In the genomic region with DNA sequence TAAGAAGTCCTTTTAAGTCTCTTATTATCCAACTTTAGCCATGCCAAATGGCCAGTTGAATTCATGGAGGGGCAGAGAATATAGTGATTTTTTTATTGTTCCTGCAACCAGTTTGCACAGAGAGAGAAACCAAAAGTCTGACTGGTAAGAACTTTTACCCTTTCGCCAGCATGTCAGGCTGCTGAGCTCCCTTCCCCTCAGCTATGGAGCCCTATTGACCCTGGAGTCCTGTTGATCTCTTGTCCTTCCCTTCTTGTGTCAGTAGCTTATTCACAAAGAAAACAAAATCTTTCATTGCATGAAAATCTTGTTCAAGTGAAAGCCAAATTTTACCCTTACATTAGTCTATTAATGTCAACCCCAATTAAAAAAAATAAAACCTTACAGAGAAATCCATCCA, we compare ENCODE assay signal across 1 cellular context.
A peak's percentile ranks its signal among the peaks of the same experiment; 100 is the strongest.
TF ChIP-seq lines count a peak whose summit lies in the region.

No MANE protein-coding gene starts in this region.

TF ChIP-seq in liver, 16 proteins besides CTCF, POLR2A, EP300 and RAD21 (continued from another document):
- TF ChIP-seq, protein P1, sequence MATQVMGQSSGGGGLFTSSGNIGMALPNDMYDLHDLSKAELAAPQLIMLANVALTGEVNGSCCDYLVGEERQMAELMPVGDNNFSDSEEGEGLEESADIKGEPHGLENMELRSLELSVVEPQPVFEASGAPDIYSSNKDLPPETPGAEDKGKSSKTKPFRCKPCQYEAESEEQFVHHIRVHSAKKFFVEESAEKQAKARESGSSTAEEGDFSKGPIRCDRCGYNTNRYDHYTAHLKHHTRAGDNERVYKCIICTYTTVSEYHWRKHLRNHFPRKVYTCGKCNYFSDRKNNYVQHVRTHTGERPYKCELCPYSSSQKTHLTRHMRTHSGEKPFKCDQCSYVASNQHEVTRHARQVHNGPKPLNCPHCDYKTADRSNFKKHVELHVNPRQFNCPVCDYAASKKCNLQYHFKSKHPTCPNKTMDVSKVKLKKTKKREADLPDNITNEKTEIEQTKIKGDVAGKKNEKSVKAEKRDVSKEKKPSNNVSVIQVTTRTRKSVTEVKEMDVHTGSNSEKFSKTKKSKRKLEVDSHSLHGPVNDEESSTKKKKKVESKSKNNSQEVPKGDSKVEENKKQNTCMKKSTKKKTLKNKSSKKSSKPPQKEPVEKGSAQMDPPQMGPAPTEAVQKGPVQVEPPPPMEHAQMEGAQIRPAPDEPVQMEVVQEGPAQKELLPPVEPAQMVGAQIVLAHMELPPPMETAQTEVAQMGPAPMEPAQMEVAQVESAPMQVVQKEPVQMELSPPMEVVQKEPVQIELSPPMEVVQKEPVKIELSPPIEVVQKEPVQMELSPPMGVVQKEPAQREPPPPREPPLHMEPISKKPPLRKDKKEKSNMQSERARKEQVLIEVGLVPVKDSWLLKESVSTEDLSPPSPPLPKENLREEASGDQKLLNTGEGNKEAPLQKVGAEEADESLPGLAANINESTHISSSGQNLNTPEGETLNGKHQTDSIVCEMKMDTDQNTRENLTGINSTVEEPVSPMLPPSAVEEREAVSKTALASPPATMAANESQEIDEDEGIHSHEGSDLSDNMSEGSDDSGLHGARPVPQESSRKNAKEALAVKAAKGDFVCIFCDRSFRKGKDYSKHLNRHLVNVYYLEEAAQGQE (IDR thresholded peaks at IDR 0.05): peak; percentile 63
- TF ChIP-seq YY1 (IDR thresholded peaks at IDR 0.05): peak; percentile 86
- TF ChIP-seq FOXA1 (IDR thresholded peaks at IDR 0.05): peak; percentile 64
- TF ChIP-seq, protein P2, sequence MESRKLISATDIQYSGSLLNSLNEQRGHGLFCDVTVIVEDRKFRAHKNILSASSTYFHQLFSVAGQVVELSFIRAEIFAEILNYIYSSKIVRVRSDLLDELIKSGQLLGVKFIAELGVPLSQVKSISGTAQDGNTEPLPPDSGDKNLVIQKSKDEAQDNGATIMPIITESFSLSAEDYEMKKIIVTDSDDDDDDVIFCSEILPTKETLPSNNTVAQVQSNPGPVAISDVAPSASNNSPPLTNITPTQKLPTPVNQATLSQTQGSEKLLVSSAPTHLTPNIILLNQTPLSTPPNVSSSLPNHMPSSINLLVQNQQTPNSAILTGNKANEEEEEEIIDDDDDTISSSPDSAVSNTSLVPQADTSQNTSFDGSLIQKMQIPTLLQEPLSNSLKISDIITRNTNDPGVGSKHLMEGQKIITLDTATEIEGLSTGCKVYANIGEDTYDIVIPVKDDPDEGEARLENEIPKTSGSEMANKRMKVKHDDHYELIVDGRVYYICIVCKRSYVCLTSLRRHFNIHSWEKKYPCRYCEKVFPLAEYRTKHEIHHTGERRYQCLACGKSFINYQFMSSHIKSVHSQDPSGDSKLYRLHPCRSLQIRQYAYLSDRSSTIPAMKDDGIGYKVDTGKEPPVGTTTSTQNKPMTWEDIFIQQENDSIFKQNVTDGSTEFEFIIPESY (IDR thresholded peaks at IDR 0.05): peak; percentile 48
- peak; percentile 37 for TF ChIP-seq SP1 (IDR thresholded peaks at IDR 0.05)
- no peak for TF ChIP-seq GABPA (IDR thresholded peaks at IDR 0.05 in 1 of 2, conservative IDR thresholded peaks at IDR 0.05 in 1 of 2)
- peak in 1 of 2 donors; percentile 22 for TF ChIP-seq EGR1 (IDR thresholded peaks at IDR 0.05; ENCODE audit: low read depth in 2 of 2)
- TF ChIP-seq, protein P3, sequence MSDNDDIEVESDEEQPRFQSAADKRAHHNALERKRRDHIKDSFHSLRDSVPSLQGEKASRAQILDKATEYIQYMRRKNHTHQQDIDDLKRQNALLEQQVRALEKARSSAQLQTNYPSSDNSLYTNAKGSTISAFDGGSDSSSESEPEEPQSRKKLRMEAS (IDR thresholded peaks at IDR 0.05): no peak
